28 cellular contexts compared by ENCODE assay signal in the genomic region with DNA sequence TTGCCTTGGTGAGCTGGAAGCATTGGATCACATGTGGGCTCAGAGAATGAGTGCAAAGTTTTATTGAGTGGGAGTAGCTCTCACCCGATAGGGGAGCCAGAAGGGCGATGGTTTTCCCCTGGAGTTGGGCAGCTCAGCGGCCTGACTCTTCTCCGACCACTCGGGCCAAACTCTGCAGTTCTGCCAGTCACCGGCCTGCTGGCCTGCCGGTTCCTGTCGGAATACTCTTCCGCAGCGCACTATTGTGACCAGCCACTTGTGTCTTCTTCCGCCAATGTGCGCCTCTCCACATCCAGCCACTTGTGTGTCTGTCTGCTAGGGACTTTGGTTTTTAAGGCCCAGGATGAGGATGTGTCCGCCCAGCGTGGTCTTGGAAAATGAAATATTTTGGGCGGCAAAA. TPM values are rescaled to one million over a fixed set of nuclear protein-coding genes. Genes with fewer than 3 reads are reported as not detected.
"Had no signal": no experiment of that assay in that cellular context is flagged by ENCODE, and none has a peak within 500 bp of the region (broad histone marks: within the 10 kb centered on the region; RNA-seq: fewer than 3 reads in every experiment).

No MANE protein-coding gene starts in this region.

- H3K27me3 ChIP-seq: gastrocnemius medialis, neural progenitor cell, right atrium auricular region, sigmoid colon, tibial nerve, upper lobe of right lung, uterus had no signal

- DNase-seq: effector CD8-positive, alpha-beta T cell; endodermal cell; foreskin fibroblast; gastrocnemius medialis; head of caudate nucleus; left colon; left ventricle myocardium superior; nucleus accumbens; sigmoid colon; stimulated activated CD4-positive, alpha-beta T cell treated with anti-CD3 and anti-CD28 coated beads, Interleukin-2, amount 100 ng/mL, for 24 hours; stimulated activated CD4-positive, alpha-beta T cell treated with anti-CD3 and anti-CD28 coated beads, Interleukin-4, amount 100 ng/mL, for 24 hours; stimulated activated naive CD8-positive, alpha-beta T cell treated with anti-CD3 and anti-CD28 coated beads, Interleukin-15, Interleukin-2, amounts not matched to agents 100 U/mL and 50 U/mL, for 24 hours; substantia nigra; upper lobe of right lung; uterus had no signal

- H3K4me3 Mint-ChIP-seq: dendritic cell treated with granulocyte-macrophage colony-stimulating factor and Interleukin-4, amounts not matched to agents 40 ng/mL and 50 ng/mL, for 4 days; endodermal cell; memory B cell; natural killer cell treated with Interleukin-12 subunit alpha and Interleukin-12 subunit beta and Interleukin-15 and Interleukin-18, amount 100 ng/mL, for 72 hours; neural progenitor cell; stimulated activated memory B cell treated with anti-CD40 and anti-IgM and Interleukin-4, amounts not matched to agents 10 μg/mL and 1 μg/mL and 100 μg/mL, for 72 hours had no signal

- H3K4me1 ChIP-seq: gastrocnemius medialis, neural progenitor cell, prostate gland, right atrium auricular region, sigmoid colon, tibial nerve, upper lobe of right lung, uterus had no signal

- H3K4me1 Mint-ChIP-seq: endodermal cell; memory B cell; neural progenitor cell; stimulated activated memory B cell treated with anti-CD40 and anti-IgM and Interleukin-4, amounts not matched to agents 10 μg/mL and 1 μg/mL and 100 μg/mL, for 72 hours had no signal

- H3K27me3 Mint-ChIP-seq: dendritic cell treated with granulocyte-macrophage colony-stimulating factor and Interleukin-4, amounts not matched to agents 40 ng/mL and 50 ng/mL, for 4 days; natural killer cell treated with Interleukin-12 subunit alpha and Interleukin-12 subunit beta and Interleukin-15 and Interleukin-18, amount 100 ng/mL, for 72 hours; stimulated activated memory B cell treated with anti-CD40 and anti-IgM and Interleukin-4, amounts not matched to agents 10 μg/mL and 1 μg/mL and 100 μg/mL, for 72 hours had no signal

- H3K36me3 ChIP-seq: gastrocnemius medialis, neural progenitor cell, prostate gland, right atrium auricular region, sigmoid colon, thoracic aorta, tibial nerve, upper lobe of right lung, uterus had no signal

- H3K36me3 Mint-ChIP-seq: memory B cell; neural progenitor cell; stimulated activated memory B cell treated with anti-CD40 and anti-IgM and Interleukin-4, amounts not matched to agents 10 μg/mL and 1 μg/mL and 100 μg/mL, for 72 hours had no signal

- H3K9me3 ChIP-seq: gastrocnemius medialis, prostate gland, right atrium auricular region, sigmoid colon, thoracic aorta, tibial nerve, upper lobe of right lung, uterus had no signal

- ATAC-seq: esophagus mucosa; gastrocnemius medialis; left colon; left ventricle myocardium superior; natural killer cell treated with Interleukin-12 subunit alpha and Interleukin-12 subunit beta and Interleukin-15 and Interleukin-18, amount 100 ng/mL, for 72 hours; stimulated activated memory B cell treated with anti-CD40 and anti-IgM and Interleukin-4, amounts not matched to agents 10 μg/mL and 1 μg/mL and 100 μg/mL, for 72 hours; stimulated activated naive CD8-positive, alpha-beta T cell treated with anti-CD3 and anti-CD28 coated beads, Interleukin-15, Interleukin-2, amounts not matched to agents 100 U/mL and 50 U/mL, for 24 hours; upper lobe of right lung had no signal

- H3K27ac Mint-ChIP-seq: dendritic cell treated with granulocyte-macrophage colony-stimulating factor and Interleukin-4, amounts not matched to agents 40 ng/mL and 50 ng/mL, for 4 days; endodermal cell; memory B cell; natural killer cell treated with Interleukin-12 subunit alpha and Interleukin-12 subunit beta and Interleukin-15 and Interleukin-18, amount 100 ng/mL, for 72 hours; neural progenitor cell; stimulated activated memory B cell treated with anti-CD40 and anti-IgM and Interleukin-4, amounts not matched to agents 10 μg/mL and 1 μg/mL and 100 μg/mL, for 72 hours had no signal

- H3K27ac ChIP-seq: epithelial cell of prostate, gastrocnemius medialis, neural progenitor cell, prostate gland, right atrium auricular region, sigmoid colon, thoracic aorta, tibial nerve, upper lobe of right lung, uterus had no signal

- H3K9me3 Mint-ChIP-seq: endodermal cell, neural progenitor cell had no signal

- H3K4me3 ChIP-seq: gastrocnemius medialis, lung, neural progenitor cell, prostate gland, right atrium auricular region, sigmoid colon, thoracic aorta, tibial nerve, upper lobe of right lung, uterus had no signal

RNA-seq across cellular contexts. Expression of a gene that starts 43.5 kb away (rescaled TPM):
- total RNA-seq: mononuclear cell had no signal
